In genomic region chr21:14600569-14601308, GRCh38 we compare ENCODE assay signal across 23 cellular contexts. TPM values are rescaled to one million over a fixed set of nuclear protein-coding genes. Genes with fewer than 3 reads are reported as not detected.
A peak's percentile ranks its signal among the peaks of the same experiment; 100 is the strongest.
DNase-seq lines count a peak whose midpoint lies in the region; ATAC-seq and TF ChIP-seq lines count a peak whose summit lies in the region.
"Had no signal": no experiment of that assay in that cellular context is flagged by ENCODE, and none has a peak within 500 bp of the region (broad histone marks: within the 10 kb centered on the region; RNA-seq: fewer than 3 reads in every experiment).

No MANE protein-coding gene starts in this region.

- H3K27me3 ChIP-seq in SJCRH30, result no peaks in the 10 kb centered on the region
- H3K27me3 ChIP-seq: body of pancreas, tibial artery had no signal

- H3K4me3 ChIP-seq in SJCRH30, result no peak overlapping the region
- H3K4me3 ChIP-seq in choroid plexus epithelial cell (ENCODE audit: low read depth, low read length), result no peak overlapping the region
- H3K4me3 ChIP-seq: body of pancreas, coronary artery, prostate gland, tibial artery had no signal

- TF ChIP-seq CTCF in choroid plexus epithelial cell (conservative IDR thresholded peaks at IDR 0.05; ENCODE audit: low read depth, low read length), result no peak

- peak; percentile 78 for ATAC-seq in Right ventricle myocardium superior (ENCODE audit: poor library complexity)
- ATAC-seq in HG02852 (IDR thresholded peaks at IDR 0.05; ENCODE audit: unreplicated experiment), result no peak
- ATAC-seq: activated T-cell treated with anti-CD3 and anti-CD28 coated beads, Interleukin-2, amount 50 U/mL, for 4 hours; body of pancreas; stimulated activated naive CD8-positive, alpha-beta T cell treated with anti-CD3 and anti-CD28 coated beads, Interleukin-15, Interleukin-2, amounts not matched to agents 100 U/mL and 50 U/mL, for 24 hours had no signal

- no peaks in the 10 kb centered on the region; the same call in 1 of the 2 replicates for H3K9me3 ChIP-seq in SJCRH30 (replicated peaks)
- H3K9me3 ChIP-seq: body of pancreas, prostate gland had no signal

- peaks cover 19% of the 10 kb centered on the region for H3K4me1 ChIP-seq in SJCRH30
- H3K4me1 ChIP-seq: body of pancreas, prostate gland had no signal

- no peaks in the 10 kb centered on the region for H3K36me3 ChIP-seq in SJCRH30
- H3K36me3 ChIP-seq: prostate gland, tibial artery had no signal

- peak overlapping the region; percentile 18; the same call in 1 of the 2 replicates for H3K27ac ChIP-seq in SJCRH30
- H3K27ac ChIP-seq: body of pancreas, coronary artery, prostate gland, tibial artery had no signal

- intact Hi-C loops in Right ventricle myocardium superior (cut with DNase I) (no loop called here), cardiac septum (cut with DNase I) (no loop called here)

- DNase-seq in Right ventricle myocardium superior (no peak), cardiac septum (ENCODE audit: low spot score) (no peak), SJCRH30 (peak; percentile 28 to 77), choroid plexus epithelial cell (ENCODE audit: low read depth) (peak; percentile 27), NCI-H1048 (lab: John Stamatoyannopoulos, UW) (no peak), GM03348 (ENCODE audit: low spot score) (no peak)
- DNase-seq: activated CD4-positive, alpha-beta memory T cell treated with anti-CD3 and anti-CD28 coated beads for 36 hours; activated T-cell treated with anti-CD3 and anti-CD28 coated beads, Interleukin-2, amount 50 U/mL, for 4 hours; body of pancreas; endodermal cell; glutamatergic neuron; midbrain; NCI-H1417 treated with DMSO at 0.1 percent for 48 hours; NCI-H524 treated with DMSO at 0.1 percent for 48 hours; small intestine; stimulated activated naive CD8-positive, alpha-beta T cell treated with anti-CD3 and anti-CD28 coated beads, Interleukin-15, Interleukin-2, amounts not matched to agents 100 U/mL and 50 U/mL, for 24 hours; tibial artery had no signal

RNA-seq across cellular contexts. Expression of gene SAMSN1, which starts 54.6 kb away (rescaled TPM):
- total RNA-seq in Right ventricle myocardium superior (1.3 TPM), cardiac septum (1.9 TPM)
- 0.12 and 0.13 TPM in 2 replicates for total RNA-seq in SJCRH30 (2014; rRNA removed; shearing (Covaris generic))
- total RNA-seq: fibroblast of lung, LHCN-M2, neural crest cell had no signal

Comparison
In these comparisons a context has a peak if more than half of its experiments do, and no peak if none do; other contexts are left out.
1. DNase-seq: peak in SJCRH30 (2 of 2) and choroid plexus epithelial cell (single experiment); none in Right ventricle myocardium superior (single experiment), cardiac septum (single experiment), NCI-H1048 (single experiment) and GM03348 (single experiment).